ENCODE assay signal across 15 cellular contexts in the genomic region with DNA sequence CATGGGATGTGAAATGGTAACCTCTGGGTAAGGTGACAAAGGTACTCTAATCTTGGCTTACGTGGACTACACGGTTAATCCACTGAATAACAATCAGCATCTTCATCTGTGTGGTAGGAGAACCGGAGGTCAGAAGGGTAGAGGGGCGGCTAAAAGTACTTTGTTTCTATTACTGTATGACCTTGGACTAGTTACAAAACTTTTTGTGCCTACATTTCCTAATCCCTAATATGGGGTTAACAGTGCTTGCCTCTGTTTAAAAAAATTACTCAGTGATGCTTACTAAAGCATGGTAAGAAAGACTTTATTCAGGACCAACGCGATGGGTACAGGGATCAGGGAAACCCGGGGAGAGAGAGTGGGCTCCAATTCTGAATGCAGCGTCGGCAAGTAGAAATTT. TPM values are rescaled to one million over a fixed set of nuclear protein-coding genes. Genes with fewer than 3 reads are reported as not detected.
A peak's percentile ranks its signal among the peaks of the same experiment; 100 is the strongest.
DNase-seq lines count a peak whose midpoint lies in the region; ATAC-seq and TF ChIP-seq lines count a peak whose summit lies in the region.
"Had no signal": no experiment of that assay in that cellular context is flagged by ENCODE, and none has a peak within 500 bp of the region (broad histone marks: within the 10 kb centered on the region; RNA-seq: fewer than 3 reads in every experiment).

No MANE protein-coding gene starts in this region.

- TF ChIP-seq POLR2A in esophagus muscularis mucosa (IDR thresholded peaks at IDR 0.05; ENCODE audit: low read depth) (no peak), lower leg skin (IDR thresholded peaks at IDR 0.05) (no peak)

- H3K4me1 ChIP-seq in esophagus muscularis mucosa: peaks cover 15 to 35% (median 31%) of the 10 kb centered on the region in 4 donors

- peak overlapping the region in 3 of 4 donors; percentile 87 to 91 (median 90) for H3K27ac ChIP-seq in esophagus muscularis mucosa (replicated peaks in 1 of 4)

- no peaks in the 10 kb centered on the region for H3K36me3 ChIP-seq in esophagus muscularis mucosa
- H3K36me3 ChIP-seq: adrenal gland, pancreas, suprapubic skin had no signal

- H3K9me3 Mint-ChIP-seq in activated CD8-positive, alpha-beta memory T cell treated with anti-CD3 and anti-CD28 coated beads, Interleukin-2, amount 10 ng/mL, durations not matched to agents 7 days and 5 days (ENCODE audit: low read depth): no peaks in the 10 kb centered on the region
- H3K9me3 Mint-ChIP-seq in stimulated activated naive B cell treated with anti-CD40 and anti-IgM and Interleukin-4, amounts not matched to agents 10 μg/mL and 1 μg/mL and 100 μg/mL, for 72 hours: no peaks in the 10 kb centered on the region

- intact Hi-C loops in esophagus muscularis mucosa (cut with DNase I) (loop anchor here (5.0 kb wide), 3 partner anchors 131 to 276 kb away; no protein-coding TSS in a partner anchor), lower leg skin (cut with DNase I; ENCODE audit: low total_unique reads) (no loop called here)

- TF ChIP-seq CTCF in esophagus muscularis mucosa (IDR thresholded peaks at IDR 0.05) (no peak), lower leg skin (IDR thresholded peaks at IDR 0.05) (no peak)

- H3K27me3 Mint-ChIP-seq in activated CD8-positive, alpha-beta memory T cell treated with anti-CD3 and anti-CD28 coated beads, Interleukin-2, amount 10 ng/mL, durations not matched to agents 7 days and 5 days: peaks cover 5% of the 10 kb centered on the region
- H3K27me3 Mint-ChIP-seq in T-helper 17 cell: no peaks in the 10 kb centered on the region
- H3K27me3 Mint-ChIP-seq in stimulated activated naive B cell treated with anti-CD40 and anti-IgM and Interleukin-4, amounts not matched to agents 10 μg/mL and 1 μg/mL and 100 μg/mL, for 72 hours: no peaks in the 10 kb centered on the region

- no peak for DNase-seq in activated CD8-positive, alpha-beta memory T cell treated with anti-CD3 and anti-CD28 coated beads, Interleukin-2, amount 10 ng/mL, durations not matched to agents 7 days and 5 days
- DNase-seq in activated CD8-positive, alpha-beta memory T cell treated with anti-CD3 and anti-CD28 coated beads, Interleukin-2, amount 50 U/mL, for 4 hours: no peak
- DNase-seq in T-helper 17 cell: no peak
- DNase-seq in esophagus muscularis mucosa (ENCODE audit: extremely low spot score): no peak
- DNase-seq in stimulated activated naive B cell treated with anti-CD40 and anti-IgM and Interleukin-4, amounts not matched to agents 10 μg/mL and 1 μg/mL and 100 μg/mL, for 72 hours: no peak
- no peak for DNase-seq in UCSD-AML1 (lab: John Stamatoyannopoulos, UW; ENCODE audit: unreplicated experiment)
- DNase-seq in lower leg skin (ENCODE audit: low spot score in 2 of 2): no peak
- no peak for DNase-seq in cortex of kidney (lab: John Stamatoyannopoulos, UW)
- DNase-seq: NCI-H1436 treated with DMSO at 0.1 percent for 48 hours, SHP77, T-helper 9 cell had no signal

- WGBS in esophagus muscularis mucosa: 85% methylated on average over 9 of the region's 9 CpGs
- 81% methylated on average over 9 of the region's 9 CpGs for WGBS in lower leg skin, 2 donors

- peaks cover 23% of the 10 kb centered on the region for H3K36me3 Mint-ChIP-seq in activated CD8-positive, alpha-beta memory T cell treated with anti-CD3 and anti-CD28 coated beads, Interleukin-2, amount 10 ng/mL, durations not matched to agents 7 days and 5 days
- H3K36me3 Mint-ChIP-seq in T-helper 17 cell (ENCODE audit: low read depth): peaks cover 4% of the 10 kb centered on the region
- H3K36me3 Mint-ChIP-seq in stimulated activated naive B cell treated with anti-CD40 and anti-IgM and Interleukin-4, amounts not matched to agents 10 μg/mL and 1 μg/mL and 100 μg/mL, for 72 hours: peaks cover 13 to 19% of the 10 kb centered on the region in 2 donors

- H3K27me3 ChIP-seq in esophagus muscularis mucosa: no peaks in the 10 kb centered on the region
- H3K27me3 ChIP-seq: adrenal gland, pancreas, suprapubic skin had no signal

- no peak for TF ChIP-seq EP300 in esophagus muscularis mucosa (IDR thresholded peaks at IDR 0.05)

- CTCF ChIA-PET in activated CD8-positive, alpha-beta memory T cell treated with anti-CD3 and anti-CD28 coated beads, Interleukin-2, amount 10 ng/mL, durations not matched to agents 7 days and 5 days (lab: Charles Lee): no interaction called here

- H3K9me3 ChIP-seq in T-helper 17 cell (ENCODE audit: control insufficient read depth, low read length, poor library complexity, severe bottlenecking) (no peaks in the 10 kb centered on the region), esophagus muscularis mucosa (no peaks in the 10 kb centered on the region)
- H3K9me3 ChIP-seq: adrenal gland, pancreas, suprapubic skin had no signal

- H3K4me3 Mint-ChIP-seq in activated CD8-positive, alpha-beta memory T cell treated with anti-CD3 and anti-CD28 coated beads, Interleukin-2, amount 10 ng/mL, durations not matched to agents 7 days and 5 days: peak overlapping the region; percentile 55
- H3K4me3 Mint-ChIP-seq in T-helper 17 cell: peak overlapping the region; percentile 90
- H3K4me3 Mint-ChIP-seq in stimulated activated naive B cell treated with anti-CD40 and anti-IgM and Interleukin-4, amounts not matched to agents 10 μg/mL and 1 μg/mL and 100 μg/mL, for 72 hours: peak overlapping the region; percentile 85 to 88

- ATAC-seq in activated CD8-positive, alpha-beta memory T cell treated with anti-CD3 and anti-CD28 coated beads, Interleukin-2, amount 10 ng/mL, durations not matched to agents 7 days and 5 days: no peak
- no peak for ATAC-seq in T-helper 17 cell
- ATAC-seq in stimulated activated naive B cell treated with anti-CD40 and anti-IgM and Interleukin-4, amounts not matched to agents 10 μg/mL and 1 μg/mL and 100 μg/mL, for 72 hours (replicated peaks): no peak
- ATAC-seq: pancreas had no signal

- H3K4me3 ChIP-seq in esophagus muscularis mucosa (no peak overlapping the region), lower leg skin (ENCODE audit: low read depth, poor library complexity, severe bottlenecking) (no peak overlapping the region)
- H3K4me3 ChIP-seq: adrenal gland, smooth muscle cell, suprapubic skin had no signal

- H3K4me1 Mint-ChIP-seq in activated CD8-positive, alpha-beta memory T cell treated with anti-CD3 and anti-CD28 coated beads, Interleukin-2, amount 10 ng/mL, durations not matched to agents 7 days and 5 days: peaks cover 24% of the 10 kb centered on the region
- peaks cover 24% of the 10 kb centered on the region for H3K4me1 Mint-ChIP-seq in T-helper 17 cell
- peaks cover 22 to 45% of the 10 kb centered on the region in 2 donors for H3K4me1 Mint-ChIP-seq in stimulated activated naive B cell treated with anti-CD40 and anti-IgM and Interleukin-4, amounts not matched to agents 10 μg/mL and 1 μg/mL and 100 μg/mL, for 72 hours

- no peak overlapping the region for H3K27ac Mint-ChIP-seq in activated CD8-positive, alpha-beta memory T cell treated with anti-CD3 and anti-CD28 coated beads, Interleukin-2, amount 10 ng/mL, durations not matched to agents 7 days and 5 days
- H3K27ac Mint-ChIP-seq in T-helper 17 cell: peak overlapping the region; percentile 91
- H3K27ac Mint-ChIP-seq in stimulated activated naive B cell treated with anti-CD40 and anti-IgM and Interleukin-4, amounts not matched to agents 10 μg/mL and 1 μg/mL and 100 μg/mL, for 72 hours: no peak overlapping the region

RNA-seq across cellular contexts. Expression of gene MRPS6, which starts 1.7 kb away (rescaled TPM):
- 100 to 1,000 TPM in 1 of 2 experiments, 10 to 100 TPM in 1; 82.9 to 124 TPM for total RNA-seq in activated CD8-positive, alpha-beta memory T cell treated with anti-CD3 and anti-CD28 coated beads, Interleukin-2, amount 10 ng/mL, durations not matched to agents 7 days and 5 days
- total RNA-seq in T-helper 17 cell (10 to 100 TPM; 21.0 to 26.5 TPM), esophagus muscularis mucosa (10 to 100 TPM; 19.5 to 44.0 (median 40.9) TPM), lower leg skin (10 to 100 TPM; 23.9 to 65.8 (median 31.6) TPM)

RNA-seq across cellular contexts. Expression of gene SLC5A3, which starts 1.7 kb away (rescaled TPM):
- total RNA-seq in activated CD8-positive, alpha-beta memory T cell treated with anti-CD3 and anti-CD28 coated beads, Interleukin-2, amount 10 ng/mL, durations not matched to agents 7 days and 5 days: 10 to 100 TPM; 29.2 to 34.7 TPM
- 1 to 10 TPM; 5.5 to 7.7 TPM for total RNA-seq in T-helper 17 cell
- 10 to 100 TPM in 3 of 4 donors, 1 to 10 TPM in 1; 7.3 to 15.4 (median 13.1) TPM for total RNA-seq in esophagus muscularis mucosa
- 10 to 100 TPM; 12.8 to 33.3 (median 28.6) TPM for total RNA-seq in lower leg skin
